In genomic region chr12:89225808-89226368, GRCh38 we compare ENCODE assay signal across 9 cellular contexts.
A peak's percentile ranks its signal among the peaks of the same experiment; 100 is the strongest.
DNase-seq lines count a peak whose midpoint lies in the region; ATAC-seq and TF ChIP-seq lines count a peak whose summit lies in the region.
"Had no signal": no experiment of that assay in that cellular context is flagged by ENCODE, and none has a peak within 500 bp of the region (broad histone marks: within the 10 kb centered on the region; RNA-seq: fewer than 3 reads in every experiment).

No MANE protein-coding gene starts in this region.

- no peaks in the 10 kb centered on the region for H3K27me3 ChIP-seq in heart left ventricle
- H3K27me3 ChIP-seq: BLaER1 treated with 17β-estradiol and CSF1 and Interleukin-3, amounts not matched to agents 10 nM and 100 nM had no signal

- CTCF ChIA-PET in GM10248 (lab: Yijun Ruan, JAX) = interaction anchor here (1.1 kb wide), 1 partner anchor 18 kb away, joined by 3 read pairs; no protein-coding TSS in a partner anchor

- no peaks in the 10 kb centered on the region for H3K36me3 ChIP-seq in heart left ventricle
- H3K36me3 ChIP-seq: BLaER1 treated with 17β-estradiol and CSF1 and Interleukin-3, amounts not matched to agents 10 nM and 100 nM had no signal

- intact Hi-C loops in heart left ventricle (cut with DNase I) = no loop called here

- DNase-seq in SIG-M5 treated with dmso at 0.1 percent for 504 hours (lab: John Stamatoyannopoulos, UW; ENCODE audit: unreplicated experiment) = peak; percentile 68
- DNase-seq in SIG-M5 (lab: John Stamatoyannopoulos, UW) = no peak
- peak; percentile 35 to 58 for DNase-seq in activated CD4-positive, alpha-beta T cell treated with anti-CD3 and anti-CD28 coated beads, Interleukin-2, amount 50 U/mL, for 48 hours
- DNase-seq in heart left ventricle = peak in 2 of 5 donors; percentile 9 to 38
- peak; percentile 49 for DNase-seq in stimulated activated CD4-positive, alpha-beta T cell treated with anti-CD3 and anti-CD28 coated beads, Interleukin-4, amount 100 ng/mL, for 24 hours
- DNase-seq in UCSD-AML1 (lab: John Stamatoyannopoulos, UW; ENCODE audit: unreplicated experiment) = no peak
- no peak for DNase-seq in GM10248 (ENCODE audit: extremely low spot score)

- peak overlapping the region in 2 of 12 donors; percentile 54 to 69 for H3K27ac ChIP-seq in heart left ventricle

- ATAC-seq in HG03196 (IDR thresholded peaks at IDR 0.05; ENCODE audit: unreplicated experiment) = peak; percentile 66
- peak in 3 of 4 donors; percentile 74 to 98 (median 96) for ATAC-seq in heart left ventricle

- TF ChIP-seq CTCF in heart left ventricle (IDR thresholded peaks at IDR 0.05) = no peak
- TF ChIP-seq CTCF in GM10248 (IDR thresholded peaks at IDR 0.05; ENCODE audit: control extremely low read depth, extremely low read depth, low read depth, missing control alignments) = no peak

- H3K4me3 ChIP-seq in heart left ventricle = no peak overlapping the region
- H3K4me3 ChIP-seq: BLaER1 treated with 17β-estradiol and CSF1 and Interleukin-3, amounts not matched to agents 10 nM and 100 nM had no signal

- H3K9me3 ChIP-seq in heart left ventricle = peaks cover 0 to 5% (median 0%) of the 10 kb centered on the region in 12 donors

- no peak for TF ChIP-seq POLR2A in heart left ventricle (IDR thresholded peaks at IDR 0.05)

- POLR2A ChIA-PET in GM10248 (lab: Yijun Ruan, JAX) = no interaction called here

- H3K4me1 ChIP-seq in heart left ventricle = peaks cover 0 to 19% (median 3%) of the 10 kb centered on the region in 12 donors

- WGBS in heart left ventricle, 4 donors = 76 to 79% (median 77%) methylated on average over 3 of the region's 3 CpGs

Comparison
In these comparisons a context has a peak if more than half of its experiments do, and no peak if none do; other contexts are left out.
1. DNase-seq: peak in SIG-M5 treated with dmso at 0.1 percent for 504 hours (single experiment), activated CD4-positive, alpha-beta T cell treated with anti-CD3 and anti-CD28 coated beads, Interleukin-2, amount 50 U/mL, for 48 hours (2 of 2) and stimulated activated CD4-positive, alpha-beta T cell treated with anti-CD3 and anti-CD28 coated beads, Interleukin-4, amount 100 ng/mL, for 24 hours (single experiment); none in SIG-M5 (single experiment), UCSD-AML1 (single experiment) and GM10248 (single experiment).